33 cellular contexts compared by ENCODE assay signal in the genomic region with DNA sequence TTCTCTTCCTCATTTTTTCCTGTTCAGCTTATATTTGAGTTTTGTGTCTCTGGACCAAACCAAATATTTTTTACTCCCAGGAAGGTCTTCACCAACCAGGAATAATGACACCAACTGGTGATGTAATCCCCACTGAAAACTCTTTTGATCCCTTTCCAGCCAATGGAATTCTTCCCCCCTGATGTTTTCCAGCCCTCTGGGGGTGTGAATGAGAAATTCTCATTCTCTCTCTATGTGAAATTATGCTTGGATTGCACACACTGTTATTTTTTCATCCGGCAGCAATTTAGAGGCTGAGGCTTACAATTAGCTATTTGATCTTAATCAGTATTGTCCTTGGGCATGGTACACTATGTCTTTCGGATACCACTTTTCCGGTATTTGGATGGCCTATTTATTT. TPM values are rescaled to one million over a fixed set of nuclear protein-coding genes. Genes with fewer than 3 reads are reported as not detected.
A peak's percentile ranks its signal among the peaks of the same experiment; 100 is the strongest.
DNase-seq lines count a peak whose midpoint lies in the region; ATAC-seq and TF ChIP-seq lines count a peak whose summit lies in the region.
"Had no signal": no experiment of that assay in that cellular context is flagged by ENCODE, and none has a peak within 500 bp of the region (broad histone marks: within the 10 kb centered on the region; RNA-seq: fewer than 3 reads in every experiment).

No MANE protein-coding gene starts in this region.

- DNase-seq in AG08395 (ENCODE audit: low spot score) (peak; percentile 52), GM23248 (peak; percentile 42), GM13976 (ENCODE audit: low spot score) (no peak), NCI-H1105 treated with DMSO at 0.1 percent for 48 hours (lab: John Stamatoyannopoulos, UW) (no peak)
- DNase-seq: activated B cell treated with CpG ODN at 0.5 μM for 24 hours; activated CD8-positive, alpha-beta memory T cell treated with anti-CD3 and anti-CD28 coated beads, Interleukin-2, amount 10 ng/mL, durations not matched to agents 7 days and 5 days; activated naive CD4-positive, alpha-beta T cell treated with Interleukin-2 at 50 U/mL for 16 hours; activated T-cell treated with anti-CD3 and anti-CD28 coated beads, Interleukin-2, amount 50 U/mL, for 72 hours; Caco-2; dermis blood vessel endothelial cell; GF-D8; islet precursor cell; lower lobe of right lung; NCI-H1048; NCI-H187 treated with DMSO at 0.1 percent for 48 hours; NCI-H2171 treated with DMSO at 0.1 percent for 48 hours; NCI-H510A treated with DMSO at 0.1 percent for 48 hours; pancreas; SHP77; stimulated activated CD4-positive, alpha-beta T cell treated with anti-CD3 and anti-CD28 coated beads, Interleukin-2, amount 100 ng/mL, for 24 hours; stomach; T1000; thyroid gland had no signal

- no peak overlapping the region for H2AFZ ChIP-seq in GM23248

- H3K36me3 ChIP-seq in GM23248 (ENCODE audit: low read depth) = peaks cover 13% of the 10 kb centered on the region; the same call in 1 of the 2 replicates
- H3K36me3 ChIP-seq: adrenal gland, esophagus muscularis mucosa, lower lobe of right lung, pancreas, stomach, thyroid gland had no signal

- H3K27me3 ChIP-seq in GM23248 (replicated peaks; ENCODE audit: insufficient read depth) (no peaks in the 10 kb centered on the region), layer of hippocampus (ENCODE audit: control insufficient read depth, insufficient read depth, low read length) (no peaks in the 10 kb centered on the region)
- H3K27me3 ChIP-seq: adrenal gland, esophagus muscularis mucosa, pancreas, stomach, thyroid gland had no signal

- no peak overlapping the region for H3K4me2 ChIP-seq in GM23248 (ENCODE audit: unreplicated experiment)
- H3K4me2 ChIP-seq: A549 had no signal

- H3K79me2 ChIP-seq in GM23248 (ENCODE audit: insufficient read depth) = no peaks in the 10 kb centered on the region

- TF ChIP-seq CTCF in brain (conservative IDR thresholded peaks at IDR 0.05) = no peak
- no peak for TF ChIP-seq CTCF in GM13976 (IDR thresholded peaks at IDR 0.05; ENCODE audit: borderline replicate concordance, control extremely low read depth, extremely low read depth, insufficient read depth, missing control alignments)

- H3K9me3 Mint-ChIP-seq in brain = no peaks in the 10 kb centered on the region
- H3K9me3 Mint-ChIP-seq: activated B cell treated with CpG ODN at 0.5 μM for 24 hours; activated T-cell treated with anti-CD3 and anti-CD28 coated beads, Interleukin-2, amount 50 U/mL, for 72 hours; natural killer cell treated with Interleukin-12 subunit alpha and Interleukin-12 subunit beta and Interleukin-15 and Interleukin-18, amount 100 ng/mL, for 72 hours had no signal

- H3K9ac ChIP-seq in GM23248 = no peak overlapping the region

- peak overlapping the region in 4 of 5 experiments; percentile 8 to 89 (median 33) for H3K27ac Mint-ChIP-seq in brain
- H3K27ac Mint-ChIP-seq: activated B cell treated with CpG ODN at 0.5 μM for 24 hours; activated CD8-positive, alpha-beta memory T cell treated with anti-CD3 and anti-CD28 coated beads, Interleukin-2, amount 10 ng/mL, durations not matched to agents 7 days and 5 days; activated T-cell treated with anti-CD3 and anti-CD28 coated beads, Interleukin-2, amount 50 U/mL, for 72 hours; IgD-negative memory B cell; natural killer cell treated with Interleukin-12 subunit alpha and Interleukin-12 subunit beta and Interleukin-15 and Interleukin-18, amount 100 ng/mL, for 72 hours had no signal

- H3F3A ChIP-seq in GM23248 (ENCODE audit: insufficient read depth) = no peaks in the 10 kb centered on the region

- peak overlapping the region in 1 of 5 experiments; percentile 24 for H3K4me3 Mint-ChIP-seq in brain
- H3K4me3 Mint-ChIP-seq: activated B cell treated with CpG ODN at 0.5 μM for 24 hours; activated CD8-positive, alpha-beta memory T cell treated with anti-CD3 and anti-CD28 coated beads, Interleukin-2, amount 10 ng/mL, durations not matched to agents 7 days and 5 days; activated T-cell treated with anti-CD3 and anti-CD28 coated beads, Interleukin-2, amount 50 U/mL, for 72 hours; IgD-negative memory B cell; natural killer cell treated with Interleukin-12 subunit alpha and Interleukin-12 subunit beta and Interleukin-15 and Interleukin-18, amount 100 ng/mL, for 72 hours had no signal

- no peak overlapping the region for H3K4me3 ChIP-seq in GM23248
- H3K4me3 ChIP-seq: A549, adrenal gland, esophagus muscularis mucosa, lower lobe of right lung, pancreas, stomach, thyroid gland had no signal

- H3K9me2 ChIP-seq in GM23248 (ENCODE audit: insufficient read depth) = no peaks in the 10 kb centered on the region

- 52 to 60% methylated on average over 3 of the region's 3 CpGs for WGBS in GM23248 (ENCODE audit: low coverage in 1 of 2, low lambda C conversion rate in 2 of 2, missing lambda C conversion rate in 2 of 2), 2 experiments

- no peaks in the 10 kb centered on the region for H4K20me1 ChIP-seq in GM23248 (ENCODE audit: insufficient read depth)

- no peak overlapping the region for H3K27ac ChIP-seq in GM23248
- peak overlapping the region; percentile 2 for H3K27ac ChIP-seq in layer of hippocampus (ENCODE audit: low read depth, low read length)
- H3K27ac ChIP-seq: A549, C4-2B, esophagus muscularis mucosa, lower lobe of right lung, pancreas, stomach, thyroid gland had no signal

- no peaks in the 10 kb centered on the region for H3K9me3 ChIP-seq in GM23248 (ENCODE audit: low read depth)
- H3K9me3 ChIP-seq: A549, adrenal gland, Caco-2, esophagus muscularis mucosa, lower lobe of right lung, pancreas, stomach, thyroid gland had no signal

- no peaks in the 10 kb centered on the region for H3K36me3 Mint-ChIP-seq in brain
- H3K36me3 Mint-ChIP-seq: activated CD8-positive, alpha-beta memory T cell treated with anti-CD3 and anti-CD28 coated beads, Interleukin-2, amount 10 ng/mL, durations not matched to agents 7 days and 5 days; IgD-negative memory B cell; natural killer cell treated with Interleukin-12 subunit alpha and Interleukin-12 subunit beta and Interleukin-15 and Interleukin-18, amount 100 ng/mL, for 72 hours had no signal

- peaks cover 24% of the 10 kb centered on the region for H3K4me1 Mint-ChIP-seq in brain
- H3K4me1 Mint-ChIP-seq: activated B cell treated with CpG ODN at 0.5 μM for 24 hours; activated CD8-positive, alpha-beta memory T cell treated with anti-CD3 and anti-CD28 coated beads, Interleukin-2, amount 10 ng/mL, durations not matched to agents 7 days and 5 days; IgD-negative memory B cell had no signal

- no peak for ATAC-seq in HG03565 (IDR thresholded peaks at IDR 0.05; ENCODE audit: unreplicated experiment)
- ATAC-seq in GM19467 (IDR thresholded peaks at IDR 0.05; ENCODE audit: unreplicated experiment) = no peak
- ATAC-seq: A549; activated CD8-positive, alpha-beta memory T cell treated with anti-CD3 and anti-CD28 coated beads, Interleukin-2, amount 10 ng/mL, durations not matched to agents 7 days and 5 days; activated T-cell treated with anti-CD3 and anti-CD28 coated beads, Interleukin-2, amount 50 U/mL, for 72 hours; lower lobe of right lung; natural killer cell treated with Interleukin-12 subunit alpha and Interleukin-12 subunit beta and Interleukin-15 and Interleukin-18, amount 100 ng/mL, for 72 hours; pancreas had no signal

- in situ Hi-C loops in GM23248 (cut with MboI) = no loop called here
- in situ Hi-C loops in GM13976 (cut with MboI; ENCODE audit: low sequenced_read_pairs, unreplicated experiment) = no loop called here

- H3K4me1 ChIP-seq in GM23248 (ENCODE audit: insufficient read depth) = 0 out of 2 replicates have a peak, but pooled peaks cover 8% of the 10 kb centered on the region
- H3K4me1 ChIP-seq: A549, Caco-2, esophagus muscularis mucosa, lower lobe of right lung, pancreas, stomach, thyroid gland had no signal

- peaks cover 3% of the 10 kb centered on the region for H3K27me3 Mint-ChIP-seq in brain

RNA-seq across cellular contexts. Expression of gene SLC1A2, which starts 39.5 kb away (rescaled TPM):
- total RNA-seq in GM23248 (2014; rRNA removed; shearing (Covaris generic)) = 1.2 and 1.5 TPM in 2 replicates
- polyA plus RNA-seq in GM23248 (2016; fragmentation: Nextera tagmentation; extraction: Ambion mirVana) (0.49 and 0.88 TPM in 2 replicates), brain (ENCODE audit: insufficient read depth, low read depth, low replicate concordance) (108 TPM)
- total RNA-seq: activated B cell treated with CpG ODN at 0.5 μM for 24 hours; activated CD8-positive, alpha-beta memory T cell treated with anti-CD3 and anti-CD28 coated beads, Interleukin-2, amount 10 ng/mL, durations not matched to agents 7 days and 5 days; dermis blood vessel endothelial cell had no signal
- polyA plus RNA-seq: IgD-negative memory B cell had no signal

Comparison
In these comparisons a context has a peak if more than half of its experiments do, and no peak if none do; other contexts are left out.
1. DNase-seq: peak in AG08395 (single experiment) and GM23248 (single experiment); none in GM13976 (single experiment) and NCI-H1105 treated with DMSO at 0.1 percent for 48 hours (single experiment).
2. RNA of gene SLC1A2, which starts 39.5 kb away (polyA plus RNA-seq): 108 TPM in brain (single experiment); 0.49 to 0.88 TPM in GM23248; every median in the first group is over 10 times any median in the second.